ENCODE assay signal across 28 cellular contexts in genomic region chr14:70022771-70023445, GRCh38.
"Had no signal": no experiment of that assay in that cellular context is flagged by ENCODE, and none has a peak within 500 bp of the region (broad histone marks: within the 10 kb centered on the region; RNA-seq: fewer than 3 reads in every experiment).

No MANE protein-coding gene starts in this region.

- FAIRE-seq: frontal cortex had no signal

- H3K27me3 ChIP-seq: ascending aorta, colonic mucosa had no signal

- H3K9me3 ChIP-seq: ascending aorta, colonic mucosa had no signal

- DNase-seq: activated CD4-positive, alpha-beta memory T cell treated with anti-CD3 and anti-CD28 coated beads for 36 hours; activated CD4-positive, alpha-beta T cell treated with anti-CD3 and anti-CD28 coated beads for 36 hours; activated CD4-positive, alpha-beta T cell treated with anti-CD3 and anti-CD28 coated beads, Interleukin-2, amount 10 ng/mL, durations not matched to agents 24 days and 14 days; activated CD4-positive, CD25-positive, alpha-beta regulatory T cell; activated CD4-positive, CD25-positive, alpha-beta regulatory T cell treated with anti-CD3 and anti-CD28 coated beads, Interleukin-2, amount 50 U/mL, for 72 hours; activated CD8-positive, alpha-beta memory T cell treated with anti-CD3 and anti-CD28 coated beads, Interleukin-2, amount 10 ng/mL, durations not matched to agents 7 days and 5 days; activated CD8-positive, alpha-beta memory T cell treated with anti-CD3 and anti-CD28 coated beads, Interleukin-2, amount 50 U/mL, for 4 hours; activated CD8-positive, alpha-beta T cell treated with anti-CD3 and anti-CD28 coated beads, Interleukin-2, amount 10 ng/mL, durations not matched to agents 7 days and 5 days; activated effector memory CD4-positive, alpha-beta T cell treated with anti-CD3 and anti-CD28 coated beads, Interleukin-2, amount 50 U/mL, for 16 hours; activated naive CD4-positive, alpha-beta T cell treated with anti-CD3 and anti-CD28 coated beads for 36 hours; activated naive CD8-positive, alpha-beta T cell treated with anti-CD3 and anti-CD28 coated beads, Interleukin-2, amount 10 ng/mL, durations not matched to agents 7 days and 5 days; activated T-cell treated with anti-CD3 and anti-CD28 coated beads, Interleukin-2, amount 50 U/mL, for 1 hour; activated T-cell treated with anti-CD3 and anti-CD28 coated beads, Interleukin-2, amount 50 U/mL, for 48 hours; central memory CD4-positive, alpha-beta T cell; cerebellar nuclear complex; colonic mucosa; effector CD8-positive, alpha-beta T cell; endodermal cell; foreskin fibroblast; head of caudate nucleus; T-helper 2 cell had no signal

- H3K36me3 ChIP-seq: ascending aorta, colonic mucosa had no signal

- H3K27ac Mint-ChIP-seq: activated CD4-positive, alpha-beta memory T cell treated with anti-CD3 and anti-CD28 coated beads for 36 hours; activated CD4-positive, alpha-beta T cell treated with anti-CD3 and anti-CD28 coated beads for 36 hours; activated CD4-positive, alpha-beta T cell treated with anti-CD3 and anti-CD28 coated beads, Interleukin-2, amount 10 ng/mL, durations not matched to agents 24 days and 14 days; activated CD8-positive, alpha-beta memory T cell treated with anti-CD3 and anti-CD28 coated beads, Interleukin-2, amount 10 ng/mL, durations not matched to agents 7 days and 5 days; activated CD8-positive, alpha-beta T cell treated with anti-CD3 and anti-CD28 coated beads, Interleukin-2, amount 10 ng/mL, durations not matched to agents 7 days and 5 days; activated naive CD4-positive, alpha-beta T cell treated with anti-CD3 and anti-CD28 coated beads for 36 hours; activated naive CD4-positive, alpha-beta T cell treated with anti-CD3 and anti-CD28 coated beads, Interleukin-2, amount 50 U/mL, for 72 hours; activated naive CD8-positive, alpha-beta T cell treated with anti-CD3 and anti-CD28 coated beads, Interleukin-2, amount 10 ng/mL, durations not matched to agents 7 days and 5 days; activated T-helper 1 cell treated with anti-CD3 and anti-CD28 coated beads, Interleukin-12 subunit alpha, Interleukin-12 subunit beta, Interleukin-2, Interleukin-4 antibody, amounts not matched to agents 30 ng/mL and 10 ng/mL and 1 ng/mL, durations not matched to agents 14 hours and 24 hours and 36 hours; activated T-helper 2 cell treated with anti-CD3 and anti-CD28 coated beads, Interferon-gamma antibody, Interleukin-2, Interleukin-4, amounts not matched to agents 10 μg/mL and 5 μg/mL and 100 μg/mL, durations not matched to agents 14 hours and 24 hours and 36 hours; brain; endodermal cell had no signal

- H3K9me3 Mint-ChIP-seq: activated CD4-positive, alpha-beta memory T cell treated with anti-CD3 and anti-CD28 coated beads for 36 hours; activated CD4-positive, alpha-beta T cell treated with anti-CD3 and anti-CD28 coated beads, Interleukin-2, amount 10 ng/mL, durations not matched to agents 24 days and 14 days; activated naive CD4-positive, alpha-beta T cell treated with anti-CD3 and anti-CD28 coated beads for 36 hours; activated naive CD4-positive, alpha-beta T cell treated with anti-CD3 and anti-CD28 coated beads, Interleukin-2, amount 50 U/mL, for 72 hours; activated naive CD8-positive, alpha-beta T cell treated with anti-CD3 and anti-CD28 coated beads, Interleukin-2, amount 10 ng/mL, durations not matched to agents 7 days and 5 days; activated T-helper 1 cell treated with anti-CD3 and anti-CD28 coated beads, Interleukin-12 subunit alpha, Interleukin-12 subunit beta, Interleukin-2, Interleukin-4 antibody, amounts not matched to agents 30 ng/mL and 10 ng/mL and 1 ng/mL, durations not matched to agents 14 hours and 24 hours and 36 hours; activated T-helper 2 cell treated with anti-CD3 and anti-CD28 coated beads, Interferon-gamma antibody, Interleukin-2, Interleukin-4, amounts not matched to agents 10 μg/mL and 5 μg/mL and 100 μg/mL, durations not matched to agents 14 hours and 24 hours and 36 hours; brain; endodermal cell had no signal

- H3K4me3 ChIP-seq: ascending aorta, colonic mucosa had no signal

- ATAC-seq: activated CD4-positive, alpha-beta T cell treated with anti-CD3 and anti-CD28 coated beads for 36 hours; activated CD8-positive, alpha-beta memory T cell treated with anti-CD3 and anti-CD28 coated beads, Interleukin-2, amount 10 ng/mL, durations not matched to agents 7 days and 5 days; activated CD8-positive, alpha-beta T cell treated with anti-CD3 and anti-CD28 coated beads, Interleukin-2, amount 10 ng/mL, durations not matched to agents 7 days and 5 days; activated naive CD4-positive, alpha-beta T cell treated with anti-CD3 and anti-CD28 coated beads, Interleukin-2, amount 50 U/mL, for 72 hours; esophagus mucosa had no signal

- H3K4me3 Mint-ChIP-seq: activated CD4-positive, alpha-beta memory T cell treated with anti-CD3 and anti-CD28 coated beads for 36 hours; activated CD4-positive, alpha-beta T cell treated with anti-CD3 and anti-CD28 coated beads for 36 hours; activated CD4-positive, alpha-beta T cell treated with anti-CD3 and anti-CD28 coated beads, Interleukin-2, amount 10 ng/mL, durations not matched to agents 24 days and 14 days; activated CD8-positive, alpha-beta memory T cell treated with anti-CD3 and anti-CD28 coated beads, Interleukin-2, amount 10 ng/mL, durations not matched to agents 7 days and 5 days; activated CD8-positive, alpha-beta T cell treated with anti-CD3 and anti-CD28 coated beads, Interleukin-2, amount 10 ng/mL, durations not matched to agents 7 days and 5 days; activated naive CD4-positive, alpha-beta T cell treated with anti-CD3 and anti-CD28 coated beads for 36 hours; activated naive CD8-positive, alpha-beta T cell treated with anti-CD3 and anti-CD28 coated beads, Interleukin-2, amount 10 ng/mL, durations not matched to agents 7 days and 5 days; activated T-helper 1 cell treated with anti-CD3 and anti-CD28 coated beads, Interleukin-12 subunit alpha, Interleukin-12 subunit beta, Interleukin-2, Interleukin-4 antibody, amounts not matched to agents 30 ng/mL and 10 ng/mL and 1 ng/mL, durations not matched to agents 14 hours and 24 hours and 36 hours; brain; endodermal cell had no signal

- H3K27ac ChIP-seq: ascending aorta, colonic mucosa had no signal

- H3K4me1 Mint-ChIP-seq: endodermal cell had no signal

- H3K36me3 Mint-ChIP-seq: activated CD4-positive, alpha-beta memory T cell treated with anti-CD3 and anti-CD28 coated beads for 36 hours; activated CD8-positive, alpha-beta memory T cell treated with anti-CD3 and anti-CD28 coated beads, Interleukin-2, amount 10 ng/mL, durations not matched to agents 7 days and 5 days; activated naive CD4-positive, alpha-beta T cell treated with anti-CD3 and anti-CD28 coated beads, Interleukin-2, amount 50 U/mL, for 72 hours; activated naive CD8-positive, alpha-beta T cell treated with anti-CD3 and anti-CD28 coated beads, Interleukin-2, amount 10 ng/mL, durations not matched to agents 7 days and 5 days had no signal

- H3K27me3 Mint-ChIP-seq: activated CD4-positive, alpha-beta memory T cell treated with anti-CD3 and anti-CD28 coated beads for 36 hours had no signal
